ENCODE assay signal across 30 cellular contexts in the genomic region with DNA sequence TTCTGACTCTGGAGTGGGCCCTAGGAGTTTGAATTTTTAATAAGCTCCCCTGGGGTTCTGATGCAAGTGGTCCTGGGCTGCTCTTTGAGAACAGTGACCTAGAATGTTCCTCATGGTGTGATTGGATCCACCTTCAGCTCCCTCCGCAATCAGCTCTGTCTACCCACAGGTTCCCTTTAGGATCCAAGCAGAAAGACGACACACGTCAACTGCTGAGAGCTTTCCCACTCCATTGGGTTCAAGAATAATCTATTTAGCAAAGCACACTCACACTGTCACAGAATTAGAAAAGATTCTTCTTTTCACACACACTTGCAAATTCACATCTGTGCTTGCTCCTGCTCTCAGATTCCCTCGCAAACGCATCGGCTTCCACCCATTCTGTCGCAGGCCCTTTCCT.
"Had no signal": no experiment of that assay in that cellular context is flagged by ENCODE, and none has a peak within 500 bp of the region (broad histone marks: within the 10 kb centered on the region; RNA-seq: fewer than 3 reads in every experiment).

No MANE protein-coding gene starts in this region.

- H3K4me3 ChIP-seq: body of pancreas, breast epithelium, MG63, Peyer's patch had no signal

- H3K4me1 ChIP-seq: body of pancreas, breast epithelium, Peyer's patch had no signal

- H3K27me3 ChIP-seq: body of pancreas, breast epithelium, MG63, Peyer's patch had no signal

- H3K9me3 ChIP-seq: body of pancreas, breast epithelium, MG63, Peyer's patch had no signal

- ATAC-seq: activated CD8-positive, alpha-beta T cell treated with anti-CD3 and anti-CD28 coated beads for 36 hours; activated T-cell treated with anti-CD3 and anti-CD28 coated beads, Interleukin-2, amount 50 U/mL, for 72 hours; activated T-helper 17 cell treated with anti-CD3 and anti-CD28 coated beads, Interleukin-2, amount 50 U/mL, for 72 hours; body of pancreas; PC-3 had no signal

- DNase-seq: activated CD4-positive, alpha-beta T cell treated with anti-CD3 and anti-CD28 coated beads, Interleukin-2, amount 10 ng/mL, durations not matched to agents 24 days and 14 days; activated CD4-positive, alpha-beta T cell treated with anti-CD3 and anti-CD28 coated beads, Interleukin-2, amount 50 U/mL, for 4 hours; activated CD8-positive, alpha-beta T cell treated with anti-CD3 and anti-CD28 coated beads for 36 hours; activated naive CD4-positive, alpha-beta T cell; activated naive CD8-positive, alpha-beta T cell treated with anti-CD3 and anti-CD28 coated beads, Interleukin-2, amount 10 ng/mL, durations not matched to agents 7 days and 5 days; activated T-cell treated with anti-CD3 and anti-CD28 coated beads, Interleukin-2, amount 50 U/mL, for 1 hour; activated T-cell treated with anti-CD3 and anti-CD28 coated beads, Interleukin-2, amount 50 U/mL, for 72 hours; amygdala; body of pancreas; Kasumi-1; KG1; MG63; NCI-H1048; NCI-H1105 treated with DMSO at 0.1 percent for 48 hours; NCI-H1436; NCI-H1694; NCI-H2029; NCI-H510A; NCI-H526; NCI-H748 treated with DMSO at 0.1 percent for 48 hours; NK-92 treated with Interleukin-12 subunit alpha and Interleukin-12 subunit beta, amount 100 ng/mL, for 24 hours; PC-3; Peyer's patch; RPMI8226; SW 1271; T-helper 1 cell; T-helper 2 cell; T-helper 9 cell had no signal

- H3K27ac ChIP-seq: body of pancreas, breast epithelium, Peyer's patch had no signal

- H3K36me3 ChIP-seq: breast epithelium, MG63, Peyer's patch had no signal
